In genomic region chr22:46513908-46514550, GRCh38 we compare ENCODE assay signal across 27 cellular contexts. TPM values are rescaled to one million over a fixed set of nuclear protein-coding genes. Genes with fewer than 3 reads are reported as not detected.
DNase-seq lines count a peak whose midpoint lies in the region; ATAC-seq, FAIRE-seq and TF ChIP-seq lines count a peak whose summit lies in the region.
"Had no signal": no experiment of that assay in that cellular context is flagged by ENCODE, and none has a peak within 500 bp of the region (broad histone marks: within the 10 kb centered on the region; RNA-seq: fewer than 3 reads in every experiment).

No MANE protein-coding gene starts in this region.

- no peak overlapping the region for H3K9ac ChIP-seq in SK-N-SH

- peak overlapping the region; percentile 22 to 77 (median 72) for H3K27ac Mint-ChIP-seq in brain
- H3K27ac Mint-ChIP-seq: natural killer cell; stimulated activated naive B cell treated with anti-CD40 and anti-IgM and Interleukin-4, amounts not matched to agents 10 μg/mL and 1 μg/mL and 100 μg/mL, for 72 hours had no signal

- H3K27ac ChIP-seq in SK-N-SH (ENCODE audit: low read depth in 2 of 2, low read length in 1 of 2) (no peak overlapping the region), upper lobe of right lung (no peak overlapping the region)
- H3K27ac ChIP-seq: 22Rv1, HL-60, pancreas had no signal

- H3K36me3 ChIP-seq in SK-N-SH (replicated peaks in 1 of 2; ENCODE audit: control insufficient read depth in 1 of 2, insufficient read depth in 2 of 2, low read length in 1 of 2) (no peaks in the 10 kb centered on the region), mucosa of descending colon (ENCODE audit: low read depth) (no peaks in the 10 kb centered on the region), upper lobe of right lung (no peaks in the 10 kb centered on the region)
- H3K36me3 ChIP-seq: pancreas had no signal

- DNase-seq in SK-N-SH (no peak), iPS-NIHi11 (ENCODE audit: low spot score) (peak; percentile 11), urothelium cell line (ENCODE audit: low spot score) (no peak), mucosa of descending colon (no peak), upper lobe of right lung (no peak)
- DNase-seq: activated CD4-positive, alpha-beta T cell treated with anti-CD3 and anti-CD28 coated beads for 48 hours; activated naive CD4-positive, alpha-beta T cell treated with Interleukin-2 at 50 U/mL for 16 hours; activated T-cell treated with anti-CD3 and anti-CD28 coated beads, Interleukin-2, amount 50 U/mL, for 4 hours; caudate nucleus; DMS53; midbrain; natural killer cell; NCI-H1092 treated with DMSO at 0.1 percent for 48 hours; NCI-H1930; NCI-H526 treated with DMSO at 0.1 percent for 48 hours; stimulated activated CD4-positive, alpha-beta T cell treated with anti-CD3 and anti-CD28 coated beads, Interleukin-4, amount 100 ng/mL, for 1 hour; stimulated activated naive B cell treated with anti-CD40 and anti-IgM and Interleukin-4, amounts not matched to agents 10 μg/mL and 1 μg/mL and 100 μg/mL, for 72 hours; T-helper 2 cell had no signal

- H3K9me2 ChIP-seq in SK-N-SH = no peaks in the 10 kb centered on the region

- CTCF ChIA-PET in SK-N-SH (lab: Yijun Ruan, JAX) = interaction anchor here (1.2 to 1.4 kb wide), 2 partner anchors 28 to 159 kb away, joined by 4 read pairs; no protein-coding TSS in a partner anchor

- H3K4me2 ChIP-seq in SK-N-SH = peak overlapping the region; percentile 51; the same call in 1 of the 2 replicates

- H3K9me3 ChIP-seq in SK-N-SH (no peaks in the 10 kb centered on the region), mucosa of descending colon (no peaks in the 10 kb centered on the region), upper lobe of right lung (no peaks in the 10 kb centered on the region)
- H3K9me3 ChIP-seq: pancreas had no signal

- H3K79me2 ChIP-seq in SK-N-SH (ENCODE audit: insufficient read depth) = no peaks in the 10 kb centered on the region

- intact Hi-C loops in mucosa of descending colon (cut with DNase I, micrococcal nuclease) (no loop called here), upper lobe of right lung (cut with DNase I) (no loop called here)

- 93% methylated on average over 10 of the region's 16 CpGs for WGBS in SK-N-SH (ENCODE audit: low lambda C conversion rate)

- no peaks in the 10 kb centered on the region for H4K20me1 ChIP-seq in SK-N-SH (ENCODE audit: insufficient read depth)

- POLR2A ChIA-PET in SK-N-SH (lab: Yijun Ruan, JAX) = no interaction called here

- H3K4me3 Mint-ChIP-seq in brain = no peak overlapping the region
- H3K4me3 Mint-ChIP-seq: activated T-cell treated with anti-CD3 and anti-CD28 coated beads, Interleukin-2, amount 50 U/mL, for 4 hours; natural killer cell; stimulated activated naive B cell treated with anti-CD40 and anti-IgM and Interleukin-4, amounts not matched to agents 10 μg/mL and 1 μg/mL and 100 μg/mL, for 72 hours had no signal

- H3F3A ChIP-seq in SK-N-SH (replicated peaks; ENCODE audit: insufficient read depth) = no peaks in the 10 kb centered on the region

- H3K4me3 ChIP-seq in SK-N-SH (ENCODE audit: low read depth in 2 of 2, low read length in 1 of 2) (no peak overlapping the region), mucosa of descending colon (no peak overlapping the region), upper lobe of right lung (no peak overlapping the region)
- H3K4me3 ChIP-seq: pancreas had no signal

- H3K36me3 Mint-ChIP-seq in brain = no peaks in the 10 kb centered on the region
- H3K36me3 Mint-ChIP-seq: natural killer cell; stimulated activated naive B cell treated with anti-CD40 and anti-IgM and Interleukin-4, amounts not matched to agents 10 μg/mL and 1 μg/mL and 100 μg/mL, for 72 hours had no signal

- H3K27me3 Mint-ChIP-seq in brain = peaks cover 6% of the 10 kb centered on the region

- H3K4me1 Mint-ChIP-seq in brain = peaks cover 65% of the 10 kb centered on the region
- H3K4me1 Mint-ChIP-seq: natural killer cell had no signal

- H2AFZ ChIP-seq in SK-N-SH (ENCODE audit: low read depth) = 0 out of 2 replicates have a peak overlapping the region, but pooled peaks have one; percentile 58

- ATAC-seq in SK-N-SH treated with all-trans-retinoic acid at 6 μM for 48 hours (no peak), HG03571 (IDR thresholded peaks at IDR 0.05; ENCODE audit: unreplicated experiment) (no peak), mucosa of descending colon (no peak), upper lobe of right lung (no peak)
- ATAC-seq: activated T-cell treated with anti-CD3 and anti-CD28 coated beads, Interleukin-2, amount 50 U/mL, for 4 hours; left lobe of liver; natural killer cell; pancreas; stimulated activated naive B cell treated with anti-CD40 and anti-IgM and Interleukin-4, amounts not matched to agents 10 μg/mL and 1 μg/mL and 100 μg/mL, for 72 hours had no signal

- H3K4me1 ChIP-seq in SK-N-SH (ENCODE audit: control insufficient read depth in 1 of 2, insufficient read depth in 2 of 2, low read depth in 1 of 2, low read length in 1 of 2) = peaks cover 0 to 13% of the 10 kb centered on the region in 2 experiments; a peak in 2 of 4 replicates
- H3K4me1 ChIP-seq in mucosa of descending colon (ENCODE audit: low read depth) = no peaks in the 10 kb centered on the region
- H3K4me1 ChIP-seq in upper lobe of right lung = no peaks in the 10 kb centered on the region
- H3K4me1 ChIP-seq: pancreas had no signal

- no peak for TF ChIP-seq CTCF in SK-N-SH (IDR thresholded peaks at IDR 0.05)
- no peak for TF ChIP-seq CTCF in brain (conservative IDR thresholded peaks at IDR 0.05)
- no peak for TF ChIP-seq CTCF in mucosa of descending colon (IDR thresholded peaks at IDR 0.05)
- no peak for TF ChIP-seq CTCF in upper lobe of right lung (IDR thresholded peaks at IDR 0.05)

- no peak for TF ChIP-seq RAD21 in SK-N-SH (IDR thresholded peaks at IDR 0.05; ENCODE audit: low read length)

- no peak for TF ChIP-seq EP300 in SK-N-SH (IDR thresholded peaks at IDR 0.05; ENCODE audit: borderline replicate concordance in 1 of 2, low read depth in 1 of 2, low read length in 1 of 2)

- FAIRE-seq in urothelium cell line (lab: Jason Lieb, UNC) = peak; percentile 79
- FAIRE-seq: G401.6, GM18507, pancreas had no signal

- H3K27me3 ChIP-seq in SK-N-SH (ENCODE audit: insufficient read depth) = no peaks in the 10 kb centered on the region
- no peaks in the 10 kb centered on the region for H3K27me3 ChIP-seq in upper lobe of right lung
- H3K27me3 ChIP-seq: pancreas had no signal

- H3K9me3 Mint-ChIP-seq in brain = no peaks in the 10 kb centered on the region
- H3K9me3 Mint-ChIP-seq: activated T-cell treated with anti-CD3 and anti-CD28 coated beads, Interleukin-2, amount 50 U/mL, for 4 hours; natural killer cell; stimulated activated naive B cell treated with anti-CD40 and anti-IgM and Interleukin-4, amounts not matched to agents 10 μg/mL and 1 μg/mL and 100 μg/mL, for 72 hours had no signal

TF ChIP-seq in SK-N-SH, 30 proteins besides CTCF, POLR2A, EP300 and RAD21 (continues in another document):
- TF ChIP-seq RFX5 (IDR thresholded peaks at IDR 0.05; ENCODE audit: low read length) (no peak), ZBTB33 (IDR thresholded peaks at IDR 0.05; ENCODE audit: borderline replicate concordance, low read depth) (no peak), GATA2 (CRISPR knock-in tag; IDR thresholded peaks at IDR 0.05) (no peak), RXRA (IDR thresholded peaks at IDR 0.05; ENCODE audit: borderline replicate concordance, low read depth) (no peak), TCF12 (IDR thresholded peaks at IDR 0.05) (no peak)

TF ChIP-seq in SK-N-SH treated with all-trans-retinoic acid at 6 μM for 48 hours, 23 proteins besides CTCF, POLR2A, EP300 and RAD21:
- no peak for TF ChIP-seq CSDC2 (CRISPR knock-in tag; IDR thresholded peaks at IDR 0.05)
- TF ChIP-seq OSR1 (CRISPR knock-in tag; IDR thresholded peaks at IDR 0.05) = no peak
- no peak for TF ChIP-seq TSHZ2 (CRISPR knock-in tag; IDR thresholded peaks at IDR 0.05)
- TF ChIP-seq POU6F1 (CRISPR knock-in tag; IDR thresholded peaks at IDR 0.05; ENCODE audit: borderline replicate concordance, low read depth) = no peak
TF ChIP-seq in SK-N-SH treated with all-trans-retinoic acid at 6 μM for 48 hours: peak in this region for 0.

RNA-seq across cellular contexts. Expression of gene CELSR1, which starts 23.4 kb away (rescaled TPM):
- polyA plus RNA-seq in SK-N-SH (2012; rRNA removed) (1.8 and 5.0 TPM in 2 replicates), brain (ENCODE audit: insufficient read depth, low read depth, low replicate concordance) (1.5 TPM)
- polyA plus RNA-seq in SK-N-SH (2012; cell fraction: cytosol; rRNA removed) = 2.0 and 3.3 TPM in 2 replicates
- polyA plus RNA-seq in SK-N-SH (2012; cell fraction: nucleus; rRNA removed) = 4.3 and 5.2 TPM in 2 replicates
- total RNA-seq in mucosa of descending colon (1 to 10 TPM; 1.9 to 4.2 (median 2.5) TPM), upper lobe of right lung (53.5 TPM)

Comparison
In these comparisons a context has a peak if more than half of its experiments do, and no peak if none do; other contexts are left out.
1. RNA of gene CELSR1, which starts 23.4 kb away (total RNA-seq): 53.5 TPM in upper lobe of right lung (single experiment); 1.9 to 4.2 TPM in mucosa of descending colon; every median in the first group is over 10 times any median in the second.